1 cellular context compared by ENCODE assay signal in the genomic region with DNA sequence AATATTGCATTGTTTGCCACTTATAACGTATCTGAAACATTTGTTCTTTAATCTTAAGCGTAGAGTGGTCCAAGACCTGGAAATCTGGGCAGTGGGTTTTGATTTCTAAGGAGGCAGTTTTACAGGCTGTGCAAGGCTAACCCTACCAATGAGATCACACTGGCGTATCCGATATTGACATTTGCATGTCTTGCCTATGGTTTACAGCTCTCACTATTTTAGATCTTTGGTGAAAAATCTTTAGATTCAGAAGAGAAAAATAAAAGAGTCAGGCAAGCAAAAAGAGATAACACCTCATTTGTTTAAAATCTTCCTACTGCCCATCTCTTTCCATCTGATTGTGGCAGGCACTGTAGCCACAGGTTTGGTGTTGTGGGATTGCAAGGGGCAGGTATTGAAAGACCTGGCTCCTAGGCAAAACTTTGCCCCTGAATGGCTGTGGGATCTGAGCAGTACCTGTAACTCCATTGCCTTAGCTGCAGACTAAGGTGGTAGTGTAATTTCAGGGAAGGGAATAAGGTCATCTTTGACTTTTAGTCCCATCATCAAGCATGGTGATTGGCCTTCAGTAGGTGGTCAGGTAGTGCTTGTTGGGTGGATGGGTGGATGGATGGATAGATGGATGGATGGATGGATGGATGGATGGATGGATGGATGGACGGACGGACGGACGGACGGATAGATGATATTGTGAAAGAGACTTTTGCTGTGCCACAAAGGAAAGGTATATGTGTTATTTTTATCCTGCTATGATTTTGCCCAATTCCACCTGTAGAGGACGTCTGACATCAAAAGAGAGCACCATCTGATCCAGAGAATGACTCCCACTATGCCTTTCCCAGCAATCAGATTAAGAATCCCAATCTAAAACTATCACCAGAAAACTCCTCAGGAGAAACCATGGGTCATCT.
TF ChIP-seq lines count a peak whose summit lies in the region.

No MANE protein-coding gene starts in this region.

TF ChIP-seq in HepG2, 621 proteins besides CTCF, POLR2A, EP300 and RAD21 (continued from another document and continues in another):
- TF ChIP-seq, protein P1, sequence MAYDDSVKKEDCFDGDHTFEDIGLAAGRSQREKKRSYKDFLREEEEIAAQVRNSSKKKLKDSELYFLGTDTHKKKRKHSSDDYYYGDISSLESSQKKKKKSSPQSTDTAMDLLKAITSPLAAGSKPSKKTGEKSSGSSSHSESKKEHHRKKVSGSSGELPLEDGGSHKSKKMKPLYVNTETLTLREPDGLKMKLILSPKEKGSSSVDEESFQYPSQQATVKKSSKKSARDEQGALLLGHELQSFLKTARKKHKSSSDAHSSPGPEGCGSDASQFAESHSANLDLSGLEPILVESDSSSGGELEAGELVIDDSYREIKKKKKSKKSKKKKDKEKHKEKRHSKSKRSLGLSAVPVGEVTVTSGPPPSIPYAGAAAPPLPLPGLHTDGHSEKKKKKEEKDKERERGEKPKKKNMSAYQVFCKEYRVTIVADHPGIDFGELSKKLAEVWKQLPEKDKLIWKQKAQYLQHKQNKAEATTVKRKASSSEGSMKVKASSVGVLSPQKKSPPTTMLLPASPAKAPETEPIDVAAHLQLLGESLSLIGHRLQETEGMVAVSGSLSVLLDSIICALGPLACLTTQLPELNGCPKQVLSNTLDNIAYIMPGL (CRISPR knock-in tag; IDR thresholded peaks at IDR 0.05; ENCODE audit: borderline replicate concordance in 1 of 2, low read depth in 1 of 2) = peak; percentile 8 to 71; a peak in 3 of 4 replicates
- TF ChIP-seq, protein P2, sequence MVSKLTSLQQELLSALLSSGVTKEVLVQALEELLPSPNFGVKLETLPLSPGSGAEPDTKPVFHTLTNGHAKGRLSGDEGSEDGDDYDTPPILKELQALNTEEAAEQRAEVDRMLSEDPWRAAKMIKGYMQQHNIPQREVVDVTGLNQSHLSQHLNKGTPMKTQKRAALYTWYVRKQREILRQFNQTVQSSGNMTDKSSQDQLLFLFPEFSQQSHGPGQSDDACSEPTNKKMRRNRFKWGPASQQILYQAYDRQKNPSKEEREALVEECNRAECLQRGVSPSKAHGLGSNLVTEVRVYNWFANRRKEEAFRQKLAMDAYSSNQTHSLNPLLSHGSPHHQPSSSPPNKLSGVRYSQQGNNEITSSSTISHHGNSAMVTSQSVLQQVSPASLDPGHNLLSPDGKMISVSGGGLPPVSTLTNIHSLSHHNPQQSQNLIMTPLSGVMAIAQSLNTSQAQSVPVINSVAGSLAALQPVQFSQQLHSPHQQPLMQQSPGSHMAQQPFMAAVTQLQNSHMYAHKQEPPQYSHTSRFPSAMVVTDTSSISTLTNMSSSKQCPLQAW (CRISPR knock-in tag; IDR thresholded peaks at IDR 0.05) = 0 out of 2 replicates have a peak, but pooled peaks have one; percentile 36
- TF ChIP-seq FOXA1 (IDR thresholded peaks at IDR 0.05) (no peak), FOXA1 (CRISPR knock-in tag; IDR thresholded peaks at IDR 0.05) (peak; percentile 30; the same call in 1 of the 2 replicates), ZNF354B (CRISPR knock-in tag; IDR thresholded peaks at IDR 0.05) (no peak), ZNF674 (CRISPR knock-in tag; IDR thresholded peaks at IDR 0.05; ENCODE audit: low read depth) (no peak), ZNF430 (CRISPR knock-in tag; IDR thresholded peaks at IDR 0.05) (0 out of 2 replicates have a peak, but pooled peaks have one; percentile 19), ARNTL (CRISPR knock-in tag; IDR thresholded peaks at IDR 0.05) (0 out of 2 replicates have a peak, but pooled peaks have one; percentile 29), ZNF569 (CRISPR knock-in tag; IDR thresholded peaks at IDR 0.05; ENCODE audit: borderline replicate concordance) (no peak), STAG1 (CRISPR knock-in tag; IDR thresholded peaks at IDR 0.05) (peak; percentile 48), MYC (CRISPR knock-in tag; IDR thresholded peaks at IDR 0.05; ENCODE audit: borderline replicate concordance) (no peak), ZNF547 (CRISPR knock-in tag; IDR thresholded peaks at IDR 0.05) (peak; percentile 45; the same call in 1 of the 2 replicates), KAT7 (CRISPR knock-in tag; IDR thresholded peaks at IDR 0.05; ENCODE audit: borderline replicate concordance) (peak; percentile 13; the same call in 1 of the 2 replicates), TCF7 (IDR thresholded peaks at IDR 0.05; ENCODE audit: low read depth) (peak; percentile 41; the same call in 1 of the 2 replicates), NFIC (IDR thresholded peaks at IDR 0.05; ENCODE audit: low read length) (no peak), POGZ (CRISPR knock-in tag; IDR thresholded peaks at IDR 0.05) (0 out of 2 replicates have a peak, but pooled peaks have one; percentile 27), ZNF501 (CRISPR knock-in tag; IDR thresholded peaks at IDR 0.05) (no peak; the same call in 1 of the 2 replicates), ELF1 (CRISPR knock-in tag; IDR thresholded peaks at IDR 0.05) (no peak), SYNCRIP (IDR thresholded peaks at IDR 0.05; ENCODE audit: insufficient read depth, low read depth, low read length) (no peak), RNF2 (conservative IDR thresholded peaks at IDR 0.05; ENCODE audit: low read depth) (no peak), SMAD9 (CRISPR knock-in tag; IDR thresholded peaks at IDR 0.05) (0 out of 2 replicates have a peak, but pooled peaks have one; percentile 40), NFYB (CRISPR knock-in tag; IDR thresholded peaks at IDR 0.05) (peak; percentile 33; the same call in 1 of the 2 replicates), HNRNPL (IDR thresholded peaks at IDR 0.05; ENCODE audit: low read depth, low read length) (0 out of 2 replicates have a peak, but pooled peaks have one; percentile 32), DNMT3B (CRISPR knock-in tag; conservative IDR thresholded peaks at IDR 0.05) (no peak), ZNF713 (CRISPR knock-in tag; IDR thresholded peaks at IDR 0.05) (0 out of 2 replicates have a peak, but pooled peaks have one; percentile 7), CBX2 (IDR thresholded peaks at IDR 0.05; ENCODE audit: low read depth, low read length) (no peak), CBX2 (CRISPR knock-in tag; IDR thresholded peaks at IDR 0.05; ENCODE audit: low read depth) (no peak), SMYD3 (CRISPR knock-in tag; IDR thresholded peaks at IDR 0.05) (no peak)
- TF ChIP-seq, protein P3, sequence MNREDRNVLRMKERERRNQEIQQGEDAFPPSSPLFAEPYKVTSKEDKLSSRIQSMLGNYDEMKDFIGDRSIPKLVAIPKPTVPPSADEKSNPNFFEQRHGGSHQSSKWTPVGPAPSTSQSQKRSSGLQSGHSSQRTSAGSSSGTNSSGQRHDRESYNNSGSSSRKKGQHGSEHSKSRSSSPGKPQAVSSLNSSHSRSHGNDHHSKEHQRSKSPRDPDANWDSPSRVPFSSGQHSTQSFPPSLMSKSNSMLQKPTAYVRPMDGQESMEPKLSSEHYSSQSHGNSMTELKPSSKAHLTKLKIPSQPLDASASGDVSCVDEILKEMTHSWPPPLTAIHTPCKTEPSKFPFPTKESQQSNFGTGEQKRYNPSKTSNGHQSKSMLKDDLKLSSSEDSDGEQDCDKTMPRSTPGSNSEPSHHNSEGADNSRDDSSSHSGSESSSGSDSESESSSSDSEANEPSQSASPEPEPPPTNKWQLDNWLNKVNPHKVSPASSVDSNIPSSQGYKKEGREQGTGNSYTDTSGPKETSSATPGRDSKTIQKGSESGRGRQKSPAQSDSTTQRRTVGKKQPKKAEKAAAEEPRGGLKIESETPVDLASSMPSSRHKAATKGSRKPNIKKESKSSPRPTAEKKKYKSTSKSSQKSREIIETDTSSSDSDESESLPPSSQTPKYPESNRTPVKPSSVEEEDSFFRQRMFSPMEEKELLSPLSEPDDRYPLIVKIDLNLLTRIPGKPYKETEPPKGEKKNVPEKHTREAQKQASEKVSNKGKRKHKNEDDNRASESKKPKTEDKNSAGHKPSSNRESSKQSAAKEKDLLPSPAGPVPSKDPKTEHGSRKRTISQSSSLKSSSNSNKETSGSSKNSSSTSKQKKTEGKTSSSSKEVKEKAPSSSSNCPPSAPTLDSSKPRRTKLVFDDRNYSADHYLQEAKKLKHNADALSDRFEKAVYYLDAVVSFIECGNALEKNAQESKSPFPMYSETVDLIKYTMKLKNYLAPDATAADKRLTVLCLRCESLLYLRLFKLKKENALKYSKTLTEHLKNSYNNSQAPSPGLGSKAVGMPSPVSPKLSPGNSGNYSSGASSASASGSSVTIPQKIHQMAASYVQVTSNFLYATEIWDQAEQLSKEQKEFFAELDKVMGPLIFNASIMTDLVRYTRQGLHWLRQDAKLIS (CRISPR knock-in tag; IDR thresholded peaks at IDR 0.05) = peak; percentile 53; the same call in 1 of the 2 replicates
- TF ChIP-seq, protein P4, sequence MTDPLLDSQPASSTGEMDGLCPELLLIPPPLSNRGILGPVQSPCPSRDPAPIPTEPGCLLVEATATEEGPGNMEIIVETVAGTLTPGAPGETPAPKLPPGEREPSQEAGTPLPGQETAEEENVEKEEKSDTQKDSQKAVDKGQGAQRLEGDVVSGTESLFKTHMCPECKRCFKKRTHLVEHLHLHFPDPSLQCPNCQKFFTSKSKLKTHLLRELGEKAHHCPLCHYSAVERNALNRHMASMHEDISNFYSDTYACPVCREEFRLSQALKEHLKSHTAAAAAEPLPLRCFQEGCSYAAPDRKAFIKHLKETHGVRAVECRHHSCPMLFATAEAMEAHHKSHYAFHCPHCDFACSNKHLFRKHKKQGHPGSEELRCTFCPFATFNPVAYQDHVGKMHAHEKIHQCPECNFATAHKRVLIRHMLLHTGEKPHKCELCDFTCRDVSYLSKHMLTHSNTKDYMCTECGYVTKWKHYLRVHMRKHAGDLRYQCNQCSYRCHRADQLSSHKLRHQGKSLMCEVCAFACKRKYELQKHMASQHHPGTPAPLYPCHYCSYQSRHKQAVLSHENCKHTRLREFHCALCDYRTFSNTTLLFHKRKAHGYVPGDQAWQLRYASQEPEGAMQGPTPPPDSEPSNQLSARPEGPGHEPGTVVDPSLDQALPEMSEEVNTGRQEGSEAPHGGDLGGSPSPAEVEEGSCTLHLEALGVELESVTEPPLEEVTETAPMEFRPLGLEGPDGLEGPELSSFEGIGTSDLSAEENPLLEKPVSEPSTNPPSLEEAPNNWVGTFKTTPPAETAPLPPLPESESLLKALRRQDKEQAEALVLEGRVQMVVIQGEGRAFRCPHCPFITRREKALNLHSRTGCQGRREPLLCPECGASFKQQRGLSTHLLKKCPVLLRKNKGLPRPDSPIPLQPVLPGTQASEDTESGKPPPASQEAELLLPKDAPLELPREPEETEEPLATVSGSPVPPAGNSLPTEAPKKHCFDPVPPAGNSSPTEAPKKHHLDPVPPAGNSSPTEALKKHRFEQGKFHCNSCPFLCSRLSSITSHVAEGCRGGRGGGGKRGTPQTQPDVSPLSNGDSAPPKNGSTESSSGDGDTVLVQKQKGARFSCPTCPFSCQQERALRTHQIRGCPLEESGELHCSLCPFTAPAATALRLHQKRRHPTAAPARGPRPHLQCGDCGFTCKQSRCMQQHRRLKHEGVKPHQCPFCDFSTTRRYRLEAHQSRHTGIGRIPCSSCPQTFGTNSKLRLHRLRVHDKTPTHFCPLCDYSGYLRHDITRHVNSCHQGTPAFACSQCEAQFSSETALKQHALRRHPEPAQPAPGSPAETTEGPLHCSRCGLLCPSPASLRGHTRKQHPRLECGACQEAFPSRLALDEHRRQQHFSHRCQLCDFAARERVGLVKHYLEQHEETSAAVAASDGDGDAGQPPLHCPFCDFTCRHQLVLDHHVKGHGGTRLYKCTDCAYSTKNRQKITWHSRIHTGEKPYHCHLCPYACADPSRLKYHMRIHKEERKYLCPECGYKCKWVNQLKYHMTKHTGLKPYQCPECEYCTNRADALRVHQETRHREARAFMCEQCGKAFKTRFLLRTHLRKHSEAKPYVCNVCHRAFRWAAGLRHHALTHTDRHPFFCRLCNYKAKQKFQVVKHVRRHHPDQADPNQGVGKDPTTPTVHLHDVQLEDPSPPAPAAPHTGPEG (CRISPR knock-in tag; IDR thresholded peaks at IDR 0.05) = no peak
- TF ChIP-seq, protein P5, sequence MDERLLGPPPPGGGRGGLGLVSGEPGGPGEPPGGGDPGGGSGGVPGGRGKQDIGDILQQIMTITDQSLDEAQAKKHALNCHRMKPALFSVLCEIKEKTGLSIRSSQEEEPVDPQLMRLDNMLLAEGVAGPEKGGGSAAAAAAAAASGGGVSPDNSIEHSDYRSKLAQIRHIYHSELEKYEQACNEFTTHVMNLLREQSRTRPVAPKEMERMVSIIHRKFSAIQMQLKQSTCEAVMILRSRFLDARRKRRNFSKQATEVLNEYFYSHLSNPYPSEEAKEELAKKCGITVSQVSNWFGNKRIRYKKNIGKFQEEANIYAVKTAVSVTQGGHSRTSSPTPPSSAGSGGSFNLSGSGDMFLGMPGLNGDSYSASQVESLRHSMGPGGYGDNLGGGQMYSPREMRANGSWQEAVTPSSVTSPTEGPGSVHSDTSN (CRISPR knock-in tag; IDR thresholded peaks at IDR 0.05) = no peak
- TF ChIP-seq, protein P6, sequence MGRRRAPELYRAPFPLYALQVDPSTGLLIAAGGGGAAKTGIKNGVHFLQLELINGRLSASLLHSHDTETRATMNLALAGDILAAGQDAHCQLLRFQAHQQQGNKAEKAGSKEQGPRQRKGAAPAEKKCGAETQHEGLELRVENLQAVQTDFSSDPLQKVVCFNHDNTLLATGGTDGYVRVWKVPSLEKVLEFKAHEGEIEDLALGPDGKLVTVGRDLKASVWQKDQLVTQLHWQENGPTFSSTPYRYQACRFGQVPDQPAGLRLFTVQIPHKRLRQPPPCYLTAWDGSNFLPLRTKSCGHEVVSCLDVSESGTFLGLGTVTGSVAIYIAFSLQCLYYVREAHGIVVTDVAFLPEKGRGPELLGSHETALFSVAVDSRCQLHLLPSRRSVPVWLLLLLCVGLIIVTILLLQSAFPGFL (CRISPR knock-in tag; IDR thresholded peaks at IDR 0.05) = no peak
- TF ChIP-seq, protein P7, sequence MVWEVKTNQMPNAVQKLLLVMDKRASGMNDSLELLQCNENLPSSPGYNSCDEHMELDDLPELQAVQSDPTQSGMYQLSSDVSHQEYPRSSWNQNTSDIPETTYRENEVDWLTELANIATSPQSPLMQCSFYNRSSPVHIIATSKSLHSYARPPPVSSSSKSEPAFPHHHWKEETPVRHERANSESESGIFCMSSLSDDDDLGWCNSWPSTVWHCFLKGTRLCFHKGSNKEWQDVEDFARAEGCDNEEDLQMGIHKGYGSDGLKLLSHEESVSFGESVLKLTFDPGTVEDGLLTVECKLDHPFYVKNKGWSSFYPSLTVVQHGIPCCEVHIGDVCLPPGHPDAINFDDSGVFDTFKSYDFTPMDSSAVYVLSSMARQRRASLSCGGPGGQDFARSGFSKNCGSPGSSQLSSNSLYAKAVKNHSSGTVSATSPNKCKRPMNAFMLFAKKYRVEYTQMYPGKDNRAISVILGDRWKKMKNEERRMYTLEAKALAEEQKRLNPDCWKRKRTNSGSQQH (CRISPR knock-in tag; IDR thresholded peaks at IDR 0.05; ENCODE audit: low read depth) = no peak
- TF ChIP-seq, protein P8, sequence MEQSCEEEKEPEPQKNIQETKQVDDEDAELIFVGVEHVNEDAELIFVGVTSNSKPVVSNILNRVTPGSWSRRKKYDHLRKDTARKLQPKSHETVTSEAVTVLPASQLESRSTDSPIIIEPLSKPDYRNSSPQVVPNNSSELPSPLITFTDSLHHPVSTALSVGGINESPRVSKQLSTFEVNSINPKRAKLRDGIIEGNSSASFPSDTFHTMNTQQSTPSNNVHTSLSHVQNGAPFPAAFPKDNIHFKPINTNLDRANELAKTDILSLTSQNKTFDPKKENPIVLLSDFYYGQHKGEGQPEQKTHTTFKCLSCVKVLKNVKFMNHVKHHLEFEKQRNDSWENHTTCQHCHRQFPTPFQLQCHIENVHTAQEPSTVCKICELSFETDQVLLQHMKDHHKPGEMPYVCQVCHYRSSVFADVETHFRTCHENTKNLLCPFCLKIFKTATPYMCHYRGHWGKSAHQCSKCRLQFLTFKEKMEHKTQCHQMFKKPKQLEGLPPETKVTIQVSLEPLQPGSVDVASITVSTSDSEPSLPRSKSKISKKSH (CRISPR knock-in tag; IDR thresholded peaks at IDR 0.05; ENCODE audit: borderline replicate concordance) = no peak
